9 cellular contexts compared by ENCODE assay signal in the genomic region with DNA sequence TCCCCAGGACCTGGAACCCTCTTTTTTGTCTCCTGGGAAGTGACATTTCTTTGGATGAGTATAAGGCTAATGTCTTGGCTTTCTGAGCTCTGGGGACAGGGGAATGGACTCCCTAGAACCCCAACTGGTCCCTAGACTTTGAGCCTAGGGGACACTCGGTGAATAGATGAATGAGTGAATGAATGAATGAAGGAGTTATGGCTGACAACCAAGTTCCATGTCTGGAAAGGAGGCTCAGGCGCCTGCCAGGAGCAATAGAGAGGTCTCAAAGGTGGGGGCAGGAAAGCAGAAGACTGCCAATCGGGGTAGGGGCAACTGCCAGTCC. TPM values are rescaled to one million over a fixed set of nuclear protein-coding genes. Genes with fewer than 3 reads are reported as not detected.
DNase-seq lines count a peak whose midpoint lies in the region; ATAC-seq, FAIRE-seq and TF ChIP-seq lines count a peak whose summit lies in the region.
"Had no signal": no experiment of that assay in that cellular context is flagged by ENCODE, and none has a peak within 500 bp of the region (broad histone marks: within the 10 kb centered on the region; RNA-seq: fewer than 3 reads in every experiment).

No MANE protein-coding gene starts in this region.

- peaks cover 18% of the 10 kb centered on the region for H3K27me3 ChIP-seq in CD4-positive, alpha-beta T cell (ENCODE audit: control insufficient read depth, insufficient read depth, low read length)
- peaks cover 0 to 2% of the 10 kb centered on the region in 2 experiments for H3K27me3 ChIP-seq in endothelial cell of umbilical vein (ENCODE audit: control insufficient read depth in 2 of 2, insufficient read depth in 2 of 2, low read length in 2 of 2)
- no peaks in the 10 kb centered on the region for H3K27me3 ChIP-seq in osteoblast (ENCODE audit: insufficient read depth, low read length)

- H3K9me3 ChIP-seq in CD4-positive, alpha-beta T cell (ENCODE audit: control insufficient read depth, low read length) = no peaks in the 10 kb centered on the region
- H3K9me3 ChIP-seq in OCI-LY7 (ENCODE audit: low read length) = no peaks in the 10 kb centered on the region
- no peaks in the 10 kb centered on the region for H3K9me3 ChIP-seq in endothelial cell of umbilical vein (replicated peaks; ENCODE audit: control insufficient read depth, insufficient read depth, low read length)
- H3K9me3 ChIP-seq in osteoblast (ENCODE audit: low read depth, low read length) = no peaks in the 10 kb centered on the region

- CTCF ChIA-PET in CD4-positive, alpha-beta T cell (lab: Charles Lee) = interaction anchor here (0.5 to 1.9 kb wide), 6 partner anchors 26 to 748 kb away, joined by 3 to 12 read pairs (median 4); no protein-coding TSS in a partner anchor
- CTCF ChIA-PET in OCI-LY7 (lab: Charles Lee; ENCODE audit: unreplicated experiment) (interaction anchor here (0.6 to 1.4 kb wide), 5 partner anchors 9 to 40 kb away, joined by 3 to 8 read pairs (median 4); no protein-coding TSS in a partner anchor), endothelial cell of umbilical vein (lab: Charles Lee) (interaction anchor here (0.7 to 3.2 kb wide), 6 partner anchors 9 to 46 kb away, joined by 3 to 34 read pairs (median 4); no protein-coding TSS in a partner anchor)

- H3K4me3 ChIP-seq in OCI-LY7 (ENCODE audit: low read depth, low read length, poor library complexity, severe bottlenecking) (peak overlapping the region; percentile 96), endothelial cell of umbilical vein (replicated peaks in 1 of 3; ENCODE audit: insufficient read depth in 1 of 3, low read depth in 1 of 3, low read length in 3 of 3) (peak overlapping the region in 1 of 3 experiments; percentile 87), osteoblast (ENCODE audit: insufficient read depth, low read length) (peak overlapping the region; percentile 88)

- H3K9ac ChIP-seq in endothelial cell of umbilical vein (replicated peaks; ENCODE audit: extremely low read depth, insufficient read depth, low read length) = no peak overlapping the region

- H3K27ac ChIP-seq in CD4-positive, alpha-beta T cell (ENCODE audit: low read depth, low read length) = peak overlapping the region; percentile 18
- no peak overlapping the region for H3K27ac ChIP-seq in OCI-LY7 (ENCODE audit: low read depth, low read length, poor library complexity, severe bottlenecking)
- no peak overlapping the region for H3K27ac ChIP-seq in endothelial cell of umbilical vein (ENCODE audit: insufficient read depth, low read depth, low read length)
- no peak overlapping the region for H3K27ac ChIP-seq in osteoblast (ENCODE audit: low read depth, low read length)

- H3K79me2 ChIP-seq in OCI-LY7 (ENCODE audit: insufficient read depth, low read depth, low read length) (peaks cover 39% of the 10 kb centered on the region), endothelial cell of umbilical vein (ENCODE audit: control insufficient read depth, insufficient read depth, low read length) (peaks cover 4% of the 10 kb centered on the region), osteoblast (ENCODE audit: insufficient read depth, low read length) (peaks cover 15% of the 10 kb centered on the region)

- intact Hi-C loops in CD4-positive, alpha-beta T cell (cut with DNase I, micrococcal nuclease) = loop anchor here (1.0 to 10.0 kb wide), 3 partner anchors 27 to 185 kb away; a partner anchor contains a TSS
- intact Hi-C loops in OCI-LY7 (cut with micrococcal nuclease; ENCODE audit: unreplicated experiment) = no loop called here
- intact Hi-C loops in endothelial cell of umbilical vein (cut with micrococcal nuclease) = loop anchor here (2.0 kb wide), 1 partner anchor 35 kb away; no protein-coding TSS in a partner anchor

- BruUV-seq in OCI-LY7 (replicated peaks; lab: Mats Ljungman, UMichigan) = no TSS peak
- BruUV-seq in endothelial cell of umbilical vein (replicated peaks; lab: Mats Ljungman, UMichigan) = no TSS peak

- ATAC-seq in CD4-positive, alpha-beta T cell (ENCODE audit: poor library complexity) = no peak
- ATAC-seq in HG02973 (IDR thresholded peaks at IDR 0.05; ENCODE audit: unreplicated experiment) (no peak), HG02840 (IDR thresholded peaks at IDR 0.05; ENCODE audit: low FRiP score, unreplicated experiment) (no peak), GM18870 (IDR thresholded peaks at IDR 0.05; ENCODE audit: unreplicated experiment) (no peak)

- DNase-seq in CD4-positive, alpha-beta T cell = no peak
- no peak for DNase-seq in OCI-LY7 (ENCODE audit: low spot score)
- DNase-seq in endothelial cell of umbilical vein (ENCODE audit: low read depth, low spot score) = no peak
- no peak for DNase-seq in osteoblast (ENCODE audit: insufficient read length, low spot score, missing footprints)
- no peak for DNase-seq in HK-2 (ENCODE audit: unreplicated experiment)

- peak overlapping the region; percentile 89 for H3K4me3 Mint-ChIP-seq in CD4-positive, alpha-beta T cell

- H3K9me2 ChIP-seq in OCI-LY7 (ENCODE audit: insufficient read depth, low read length) = no peaks in the 10 kb centered on the region

- dilution Hi-C loops in endothelial cell of umbilical vein (cut with MboI; ENCODE audit: extremely low pct_ligation_motif_present, low sequenced_read_pairs) = no loop called here

- no peaks in the 10 kb centered on the region for H3K36me3 Mint-ChIP-seq in CD4-positive, alpha-beta T cell (ENCODE audit: low read depth)

- FAIRE-seq in endothelial cell of umbilical vein (lab: Jason Lieb, UNC) = no peak
- FAIRE-seq: colon had no signal

- H3K27me3 Mint-ChIP-seq in CD4-positive, alpha-beta T cell = peaks cover 7% of the 10 kb centered on the region

- peaks cover 22% of the 10 kb centered on the region for H3K4me1 Mint-ChIP-seq in CD4-positive, alpha-beta T cell (ENCODE audit: low read depth)

- no peaks in the 10 kb centered on the region for H3K9me1 ChIP-seq in endothelial cell of umbilical vein (replicated peaks; ENCODE audit: control insufficient read depth, extremely low read depth, insufficient read depth, low read length)

- POLR2A ChIA-PET in CD4-positive, alpha-beta T cell (lab: Charles Lee) = interaction anchor here (0.7 to 1.9 kb wide), 6 partner anchors 10 to 115 kb away, joined by 3 to 16 read pairs (median 5); a partner anchor contains a TSS
- POLR2A ChIA-PET in OCI-LY7 (lab: Charles Lee) (interaction anchor here (0.9 to 2.3 kb wide), 12 partner anchors 9 to 36 kb away, joined by 3 to 10 read pairs (median 4); no protein-coding TSS in a partner anchor), endothelial cell of umbilical vein (lab: Charles Lee) (interaction anchor here (0.6 to 1.0 kb wide), 2 partner anchors 9 to 44 kb away, joined by 4 to 6 read pairs; no protein-coding TSS in a partner anchor)

- H2AFZ ChIP-seq in OCI-LY7 (ENCODE audit: low read length) (no peak overlapping the region), endothelial cell of umbilical vein (ENCODE audit: low read depth, low read length) (peak overlapping the region; percentile 86), osteoblast (ENCODE audit: low read length) (peak overlapping the region; percentile 60)

- H3K4me2 ChIP-seq in OCI-LY7 (ENCODE audit: low read length) = peak overlapping the region; percentile 91
- H3K4me2 ChIP-seq in endothelial cell of umbilical vein (ENCODE audit: insufficient read depth, low read length) = peak overlapping the region; percentile 72
- H3K4me2 ChIP-seq in osteoblast (ENCODE audit: insufficient read depth, low read length) = peak overlapping the region; percentile 83

- no peak for TF ChIP-seq POLR2A in endothelial cell of umbilical vein (IDR thresholded peaks at IDR 0.05; ENCODE audit: low read depth, low read length)

- no peak for TF ChIP-seq CTCF in CD4-positive, alpha-beta T cell (IDR thresholded peaks at IDR 0.05)
- TF ChIP-seq CTCF in OCI-LY7 (conservative IDR thresholded peaks at IDR 0.05; ENCODE audit: low read length) = no peak
- no peak for TF ChIP-seq CTCF in endothelial cell of umbilical vein (IDR thresholded peaks at IDR 0.05; ENCODE audit: extremely low read depth in 1 of 2, insufficient read depth in 1 of 2, low read depth in 1 of 2, low read length in 2 of 2)
- no peak for TF ChIP-seq CTCF in osteoblast (IDR thresholded peaks at IDR 0.05; ENCODE audit: extremely low read depth, low read depth, low read length)

- H3K4me1 ChIP-seq in OCI-LY7 (ENCODE audit: insufficient read depth, low read length, poor library complexity, severe bottlenecking) (peaks cover 67% of the 10 kb centered on the region), endothelial cell of umbilical vein (ENCODE audit: control insufficient read depth, extremely low read depth, insufficient read depth, low read length) (peaks cover 21% of the 10 kb centered on the region), osteoblast (ENCODE audit: insufficient read depth, low read length) (peaks cover 21% of the 10 kb centered on the region)

- no peaks in the 10 kb centered on the region for H3K9me3 Mint-ChIP-seq in CD4-positive, alpha-beta T cell

- H3K36me3 ChIP-seq in OCI-LY7 (ENCODE audit: insufficient read depth, low read length) (peaks cover 29% of the 10 kb centered on the region; the same call in 1 of the 2 replicates), endothelial cell of umbilical vein (ENCODE audit: control insufficient read depth in 2 of 2, extremely low read depth in 1 of 2, insufficient read depth in 2 of 2, low read length in 2 of 2) (no peaks in the 10 kb centered on the region), osteoblast (ENCODE audit: insufficient read depth, low read length) (no peaks in the 10 kb centered on the region)

- peaks cover 14% of the 10 kb centered on the region; the same call in 1 of the 2 replicates for H4K20me1 ChIP-seq in OCI-LY7 (ENCODE audit: insufficient read depth, low read length)
- no peaks in the 10 kb centered on the region for H4K20me1 ChIP-seq in endothelial cell of umbilical vein (replicated peaks; ENCODE audit: control insufficient read depth, extremely low read depth, insufficient read depth, low read length)
- H4K20me1 ChIP-seq in osteoblast (ENCODE audit: insufficient read depth, low read length) = peaks cover 5% of the 10 kb centered on the region

- H3K27ac Mint-ChIP-seq in CD4-positive, alpha-beta T cell = peak overlapping the region; percentile 47

RNA-seq across cellular contexts. Expression of a gene that starts 0.7 kb away (rescaled TPM):
- 10 to 100 TPM; 18.1 to 20.1 TPM for total RNA-seq in CD4-positive, alpha-beta T cell
- 9.5 and 13.3 TPM in 2 replicates for total RNA-seq in OCI-LY7 (2014; rRNA removed; shearing (Covaris generic))
- total RNA-seq in OCI-LY7 (2022) = 91.6 and 108 TPM in 2 replicates
- 15.5 and 17.5 TPM in 2 replicates for total RNA-seq in endothelial cell of umbilical vein
- polyA plus RNA-seq in endothelial cell of umbilical vein = 16.4 and 19.0 TPM in 2 replicates
- 18.3 and 20.3 TPM in 2 replicates for polyA plus RNA-seq in endothelial cell of umbilical vein (2011; cell fraction: cytosol; rRNA removed)
- 33.3 and 33.5 TPM in 2 replicates for polyA plus RNA-seq in endothelial cell of umbilical vein (2011; cell fraction: nucleus; rRNA removed)
- 17.4 and 20.6 TPM in 2 replicates for polyA plus RNA-seq in endothelial cell of umbilical vein (2012)
- polyA minus RNA-seq in endothelial cell of umbilical vein = 18.7 and 19.7 TPM in 2 replicates
- polyA minus RNA-seq in endothelial cell of umbilical vein (2011; cell fraction: cytosol; rRNA and poly(A)+ RNA removed) = 12.4 TPM
- 5.4 and 11.8 TPM in 2 replicates for polyA minus RNA-seq in endothelial cell of umbilical vein (2011; cell fraction: nucleus; rRNA and poly(A)+ RNA removed)
- 1.8 and 2.2 TPM in 2 replicates for total RNA-seq in osteoblast

RNA-seq across cellular contexts. Expression of a gene that starts 30.1 kb away (rescaled TPM):
- total RNA-seq in CD4-positive, alpha-beta T cell = 10 to 100 TPM in 1 of 2 experiments, 1 to 10 TPM in 1; 8.5 to 10.2 TPM
- 9.9 and 15.8 TPM in 2 replicates for total RNA-seq in OCI-LY7 (2014; rRNA removed; shearing (Covaris generic))
- total RNA-seq in OCI-LY7 (2022) = 34.7 and 34.8 TPM in 2 replicates
- 28.8 and 29.8 TPM in 2 replicates for total RNA-seq in endothelial cell of umbilical vein
- 39.9 TPM in 2 replicates for polyA plus RNA-seq in endothelial cell of umbilical vein
- polyA plus RNA-seq in endothelial cell of umbilical vein (2011; cell fraction: cytosol; rRNA removed) = 18.3 and 21.4 TPM in 2 replicates
- 14.0 and 16.3 TPM in 2 replicates for polyA plus RNA-seq in endothelial cell of umbilical vein (2011; cell fraction: nucleus; rRNA removed)
- polyA plus RNA-seq in endothelial cell of umbilical vein (2012) = 22.1 and 24.5 TPM in 2 replicates
- 72.6 and 84.6 TPM in 2 replicates for polyA minus RNA-seq in endothelial cell of umbilical vein
- polyA minus RNA-seq in endothelial cell of umbilical vein (2011; cell fraction: cytosol; rRNA and poly(A)+ RNA removed) = 11.4 TPM
- polyA minus RNA-seq in endothelial cell of umbilical vein (2011; cell fraction: nucleus; rRNA and poly(A)+ RNA removed) = 9.4 and 11.6 TPM in 2 replicates
- total RNA-seq in osteoblast = 11.9 and 12.7 TPM in 2 replicates
